19 cellular contexts compared by ENCODE assay signal in the genomic region with DNA sequence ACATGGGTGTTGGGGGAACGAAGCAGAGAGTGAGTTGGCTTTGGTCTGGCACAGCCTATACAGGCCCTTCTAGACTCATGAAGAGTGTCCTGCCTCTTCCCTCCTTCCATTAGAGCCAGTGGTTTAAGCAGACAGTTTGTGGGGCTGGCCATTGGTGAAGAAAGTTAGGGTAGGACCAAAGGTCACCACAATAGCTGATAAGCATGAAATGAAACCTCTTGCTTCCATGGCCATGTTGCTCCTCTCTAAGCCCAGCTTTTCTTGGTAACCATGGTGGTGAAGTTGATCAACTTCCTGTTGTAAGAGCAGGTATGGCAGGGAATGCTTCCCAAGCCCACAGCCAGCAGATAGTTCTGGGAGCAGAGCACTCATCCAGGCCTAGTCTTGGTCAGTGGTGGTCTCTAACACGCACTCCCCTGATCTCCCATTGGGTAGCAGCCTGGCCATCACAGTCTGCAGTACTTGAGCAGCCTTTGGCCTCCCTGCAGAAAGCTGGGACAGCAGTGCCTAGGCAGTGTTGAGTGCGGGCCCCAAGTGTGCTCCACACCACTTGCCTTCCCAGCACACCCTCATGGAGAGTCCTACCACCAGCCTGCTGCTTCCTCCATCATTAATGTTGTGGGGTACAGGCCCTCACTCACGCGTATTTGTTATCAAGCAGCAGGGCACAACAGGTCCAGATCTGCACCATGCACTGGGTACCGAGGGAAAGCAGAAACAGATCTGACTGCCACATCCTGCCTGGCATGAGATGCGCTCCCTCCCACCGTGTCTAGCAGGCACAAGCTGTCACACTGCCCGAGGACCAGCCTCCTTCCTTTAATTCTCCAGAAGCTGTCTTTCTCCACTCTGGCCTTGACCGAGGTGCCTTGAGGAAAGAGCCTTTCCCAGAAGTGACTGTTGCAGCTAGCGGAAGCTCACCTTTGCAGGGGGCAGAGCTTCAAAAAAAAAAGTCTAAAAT.
"Had no signal": no experiment of that assay in that cellular context is flagged by ENCODE, and none has a peak within 500 bp of the region (broad histone marks: within the 10 kb centered on the region; RNA-seq: fewer than 3 reads in every experiment).

No MANE protein-coding gene starts in this region.

- H3K27me3 Mint-ChIP-seq: stimulated activated naive CD8-positive, alpha-beta T cell treated with anti-CD3 and anti-CD28 coated beads, Interleukin-15, Interleukin-2, amounts not matched to agents 100 ng/mL and 50 ng/mL, for 24 hours had no signal

- H3K27me3 ChIP-seq: body of pancreas, esophagus muscularis mucosa, neural progenitor cell, thyroid gland, upper lobe of right lung had no signal

- H3K9me3 ChIP-seq: body of pancreas, esophagus muscularis mucosa, prostate gland, thyroid gland, upper lobe of right lung had no signal

- H3K4me2 ChIP-seq: neural progenitor cell had no signal

- H3K9me3 Mint-ChIP-seq: activated T-cell treated with anti-CD3 and anti-CD28 coated beads, Interleukin-2, amount 50 U/mL, for 72 hours had no signal

- H3K27ac Mint-ChIP-seq: activated T-cell treated with anti-CD3 and anti-CD28 coated beads, Interleukin-2, amount 50 U/mL, for 72 hours; neural progenitor cell; stimulated activated naive CD8-positive, alpha-beta T cell treated with anti-CD3 and anti-CD28 coated beads, Interleukin-15, Interleukin-2, amounts not matched to agents 100 ng/mL and 50 ng/mL, for 24 hours had no signal

- H3K4me3 ChIP-seq: body of pancreas, esophagus muscularis mucosa, neural progenitor cell, prostate gland, thyroid gland, upper lobe of right lung had no signal

- H3K9ac ChIP-seq: neural progenitor cell had no signal

- H2AFZ ChIP-seq: neural progenitor cell had no signal

- ATAC-seq: activated CD4-positive, CD25-positive, alpha-beta regulatory T cell treated with anti-CD3 and anti-CD28 coated beads, Interleukin-2, amount 50 U/mL, for 24 hours; activated T-cell treated with anti-CD3 and anti-CD28 coated beads, Interleukin-2, amount 50 U/mL, for 72 hours; body of pancreas; SK-N-SH treated with all-trans-retinoic acid at 6 μM for 48 hours; upper lobe of right lung had no signal

- H3K4me1 ChIP-seq: body of pancreas, prostate gland, thyroid gland had no signal

- DNase-seq: activated CD4-positive, alpha-beta T cell treated with anti-CD3 and anti-CD28 coated beads, Interleukin-2, amount 50 U/mL, for 1 hour; activated gamma-delta T cell; activated naive CD4-positive, alpha-beta T cell treated with anti-CD3 and anti-CD28 coated beads, Interleukin-2, amount 50 U/mL, for 16 hours; activated T-cell treated with anti-CD3 and anti-CD28 coated beads, Interleukin-2, amount 50 U/mL, for 72 hours; body of pancreas; glutamatergic neuron; hippocampal formation; kidney glomerular epithelial cell; mesenchymal stem cell; stimulated activated CD4-positive, alpha-beta T cell treated with anti-CD3 and anti-CD28 coated beads, Interleukin-4, amount 100 ng/mL, for 24 hours; thyroid gland; upper lobe of right lung had no signal

- H3K27ac ChIP-seq: body of pancreas, esophagus muscularis mucosa, neural progenitor cell, prostate gland, thyroid gland, upper lobe of right lung, VCaP had no signal

- H3K4me3 Mint-ChIP-seq: activated T-cell treated with anti-CD3 and anti-CD28 coated beads, Interleukin-2, amount 50 U/mL, for 72 hours; neural progenitor cell; stimulated activated naive CD8-positive, alpha-beta T cell treated with anti-CD3 and anti-CD28 coated beads, Interleukin-15, Interleukin-2, amounts not matched to agents 100 ng/mL and 50 ng/mL, for 24 hours had no signal
